In genomic region chr12:74906224-74906623, GRCh38 we compare ENCODE assay signal across 17 cellular contexts.
DNase-seq lines count a peak whose midpoint lies in the region; ATAC-seq and TF ChIP-seq lines count a peak whose summit lies in the region.
"Had no signal": no experiment of that assay in that cellular context is flagged by ENCODE, and none has a peak within 500 bp of the region (broad histone marks: within the 10 kb centered on the region; RNA-seq: fewer than 3 reads in every experiment).

No MANE protein-coding gene starts in this region.

- H3K9me3 Mint-ChIP-seq in GM23338 = no peaks in the 10 kb centered on the region

- no peaks in the 10 kb centered on the region for H3K36me3 ChIP-seq in GM23338 (ENCODE audit: insufficient read depth)
- no peaks in the 10 kb centered on the region for H3K36me3 ChIP-seq in prostate gland
- no peaks in the 10 kb centered on the region for H3K36me3 ChIP-seq in HAP-1 (replicated peaks)
- H3K36me3 ChIP-seq: tibial artery had no signal

- H3F3A ChIP-seq in GM23338 (replicated peaks; ENCODE audit: low read depth) = no peaks in the 10 kb centered on the region

- H3K4me3 ChIP-seq in GM23338 (no peak overlapping the region), prostate gland (no peak overlapping the region), HAP-1 (no peak overlapping the region)
- H3K4me3 ChIP-seq: tibial artery had no signal

- 0 out of 3 replicates have a peak, but pooled peaks have one; percentile 25 for ATAC-seq in GM23338
- ATAC-seq: activated CD8-positive, alpha-beta memory T cell treated with anti-CD3 and anti-CD28 coated beads, Interleukin-2, amount 10 ng/mL, durations not matched to agents 7 days and 5 days had no signal

- in situ Hi-C loops in SK-MEL-5 (cut with HindIII; ENCODE audit: low pct_unique_long_range_greater_than_20kb, low sequenced_read_pairs) (no loop called here), HAP-1 (cut with MboI; ENCODE audit: low sequenced_read_pairs) (no loop called here)

- no peak overlapping the region for H3K27ac Mint-ChIP-seq in GM23338
- H3K27ac Mint-ChIP-seq: activated CD8-positive, alpha-beta memory T cell treated with anti-CD3 and anti-CD28 coated beads, Interleukin-2, amount 10 ng/mL, durations not matched to agents 7 days and 5 days; CD4-positive, alpha-beta memory T cell had no signal

- no peak for TF ChIP-seq POLR2A in prostate gland (IDR thresholded peaks at IDR 0.05)
- no peak for TF ChIP-seq POLR2A in erythroblast (IDR thresholded peaks at IDR 0.05; ENCODE audit: low read length)

- H2AFZ ChIP-seq in GM23338 = no peak overlapping the region

- 98% methylated on average over 5 of the region's 5 CpGs for WGBS in prostate gland

- H3K4me3 Mint-ChIP-seq in GM23338 = no peak overlapping the region
- H3K4me3 Mint-ChIP-seq: activated CD8-positive, alpha-beta memory T cell treated with anti-CD3 and anti-CD28 coated beads, Interleukin-2, amount 10 ng/mL, durations not matched to agents 7 days and 5 days; CD4-positive, alpha-beta memory T cell had no signal

- H4K20me1 ChIP-seq in GM23338 (replicated peaks; ENCODE audit: insufficient read depth) = no peaks in the 10 kb centered on the region

- H3K79me2 ChIP-seq in GM23338 (replicated peaks; ENCODE audit: insufficient read depth) = no peaks in the 10 kb centered on the region

- no peaks in the 10 kb centered on the region for H3K27me3 Mint-ChIP-seq in GM23338 (ENCODE audit: insufficient read depth, low read depth, poor library complexity)
- H3K27me3 Mint-ChIP-seq: activated CD8-positive, alpha-beta memory T cell treated with anti-CD3 and anti-CD28 coated beads, Interleukin-2, amount 10 ng/mL, durations not matched to agents 7 days and 5 days; CD4-positive, alpha-beta memory T cell had no signal

- H3K4me1 Mint-ChIP-seq in GM23338 = peaks cover 7% of the 10 kb centered on the region
- H3K4me1 Mint-ChIP-seq: activated CD8-positive, alpha-beta memory T cell treated with anti-CD3 and anti-CD28 coated beads, Interleukin-2, amount 10 ng/mL, durations not matched to agents 7 days and 5 days had no signal

- intact Hi-C loops in prostate gland (cut with DNase I) = no loop called here

- peak; percentile 30 to 36; a peak in 3 of 4 replicates for TF ChIP-seq CTCF in GM23338 (conservative IDR thresholded peaks at IDR 0.05; ENCODE audit: low read depth in 2 of 2)
- no peak for TF ChIP-seq CTCF in prostate gland (IDR thresholded peaks at IDR 0.05)

- H3K27ac ChIP-seq in GM23338 (ENCODE audit: low read depth) (no peak overlapping the region), prostate gland (no peak overlapping the region)
- H3K27ac ChIP-seq: tibial artery had no signal

- H3K4me2 ChIP-seq in GM23338 = no peak overlapping the region

- no peaks in the 10 kb centered on the region for H3K4me1 ChIP-seq in GM23338 (ENCODE audit: insufficient read depth)
- no peaks in the 10 kb centered on the region for H3K4me1 ChIP-seq in prostate gland (replicated peaks)
- no peaks in the 10 kb centered on the region for H3K4me1 ChIP-seq in HAP-1
- H3K4me1 ChIP-seq: tibial artery had no signal

- H3K9me3 ChIP-seq in prostate gland (no peaks in the 10 kb centered on the region), HAP-1 (no peaks in the 10 kb centered on the region)
- H3K9me3 ChIP-seq: tibial artery had no signal

- DNase-seq in DMS114 treated with DMSO at 0.1 percent for 48 hours (lab: John Stamatoyannopoulos, UW; ENCODE audit: unreplicated experiment) (peak; percentile 5), GM23338 (ENCODE audit: low spot score) (peak; percentile 35), SK-MEL-5 (ENCODE audit: low read depth, low spot score) (peak; percentile 47), islet precursor cell (peak; percentile 53), prostate gland (ENCODE audit: low spot score) (no peak), HAP-1 (ENCODE audit: low spot score in 2 of 2) (no peak), erythroblast (lab: John Stamatoyannopoulos, UW) (no peak)
- DNase-seq: activated CD4-positive, CD25-positive, alpha-beta regulatory T cell; activated CD8-positive, alpha-beta memory T cell treated with anti-CD3 and anti-CD28 coated beads, Interleukin-2, amount 10 ng/mL, durations not matched to agents 7 days and 5 days; activated naive CD4-positive, alpha-beta T cell; CD4-positive, alpha-beta memory T cell; H7; KBM-7; NCI-H2107; retina; stimulated activated CD4-positive, alpha-beta T cell treated with anti-CD3 and anti-CD28 coated beads, Interleukin-1b, Interleukin-23, amount 100 ng/mL, for 48 hours; tibial artery had no signal

- H3K36me3 Mint-ChIP-seq in GM23338 (ENCODE audit: low read depth) = no peaks in the 10 kb centered on the region
- H3K36me3 Mint-ChIP-seq: CD4-positive, alpha-beta memory T cell had no signal

- peaks cover 4% of the 10 kb centered on the region; the same call in 1 of the 2 replicates for H3K9me2 ChIP-seq in GM23338 (ENCODE audit: insufficient read depth)

- no peaks in the 10 kb centered on the region for H3K27me3 ChIP-seq in GM23338 (ENCODE audit: insufficient read depth)
- H3K27me3 ChIP-seq in prostate gland (replicated peaks; ENCODE audit: insufficient read depth) = no peaks in the 10 kb centered on the region
- no peaks in the 10 kb centered on the region; the same call in 1 of the 2 replicates for H3K27me3 ChIP-seq in HAP-1 (ENCODE audit: low read depth)
- H3K27me3 ChIP-seq: tibial artery had no signal

TF ChIP-seq in GM23338, 12 proteins besides CTCF, POLR2A, EP300 and RAD21:
- TF ChIP-seq CREB1 (CRISPR knock-in tag; IDR thresholded peaks at IDR 0.05; ENCODE audit: low read depth) = no peak
- peak; percentile 93 for TF ChIP-seq ZNF462 (CRISPR knock-in tag; IDR thresholded peaks at IDR 0.05)
TF ChIP-seq in GM23338: peak in this region for 1.

Comparison
In these comparisons a context has a peak if more than half of its experiments do, and no peak if none do; other contexts are left out.
1. DNase-seq: peak in DMS114 treated with DMSO at 0.1 percent for 48 hours (single experiment), GM23338 (single experiment), SK-MEL-5 (single experiment) and islet precursor cell (single experiment); none in prostate gland (single experiment), HAP-1 (0 of 2) and erythroblast (0 of 2).
2. CTCF ChIP-seq: peak in GM23338 (2 of 2); none in prostate gland (0 of 4).